In the genomic region with DNA sequence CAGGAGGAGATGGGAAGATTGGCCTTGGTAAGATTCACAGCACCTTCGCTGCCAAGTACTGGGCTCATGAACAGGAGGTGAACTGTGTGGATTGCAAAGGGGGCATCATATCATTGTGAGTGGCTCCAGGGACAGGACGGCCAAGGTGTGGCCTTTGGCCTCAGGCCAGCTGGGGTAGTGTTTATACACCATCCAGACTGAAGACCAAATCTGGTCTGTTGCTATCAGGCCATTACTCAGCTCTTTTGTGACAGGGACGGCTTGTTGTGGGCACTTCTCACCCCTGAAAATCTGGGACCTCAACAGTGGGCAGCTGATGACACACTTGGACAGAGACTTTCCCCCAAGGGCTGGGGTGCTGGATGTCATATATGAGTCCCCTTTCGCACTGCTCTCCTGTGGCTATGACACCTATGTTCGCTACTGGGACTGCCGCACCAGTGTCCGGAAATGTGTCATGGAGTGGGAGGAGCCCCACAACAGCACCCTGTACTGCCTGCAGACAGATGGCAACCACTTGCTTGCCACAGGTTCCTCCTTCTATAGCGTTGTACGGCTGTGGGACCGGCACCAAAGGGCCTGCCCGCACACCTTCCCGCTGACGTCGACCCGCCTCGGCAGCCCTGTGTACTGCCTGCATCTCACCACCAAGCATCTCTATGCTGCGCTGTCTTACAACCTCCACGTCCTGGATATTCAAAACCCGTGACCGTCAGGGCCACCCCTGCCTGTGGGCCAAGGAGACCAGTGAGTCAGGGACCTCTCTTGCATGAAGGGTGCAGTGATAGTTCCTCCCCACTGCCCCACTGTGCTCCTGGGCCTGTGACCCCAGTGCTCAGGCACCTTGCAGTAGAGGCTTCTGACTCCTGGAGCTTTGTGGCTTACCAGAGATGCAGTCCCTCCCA, we compare ENCODE assay signal across 10 cellular contexts.
A peak's percentile ranks its signal among the peaks of the same experiment; 100 is the strongest.
DNase-seq lines count a peak whose midpoint lies in the region; ATAC-seq and TF ChIP-seq lines count a peak whose summit lies in the region.
"Had no signal": no experiment of that assay in that cellular context is flagged by ENCODE, and none has a peak within 500 bp of the region (broad histone marks: within the 10 kb centered on the region; RNA-seq: fewer than 3 reads in every experiment).

No MANE protein-coding gene starts in this region.

- TF ChIP-seq EP300 in gastroesophageal sphincter (IDR thresholded peaks at IDR 0.05) = no peak

- H3K4me1 ChIP-seq in right lobe of liver = peaks cover 0 to 16% (median 4%) of the 10 kb centered on the region in 4 donors
- H3K4me1 ChIP-seq in thyroid gland = peaks cover 26 to 39% of the 10 kb centered on the region in 2 donors
- peaks cover 0 to 14% (median 0%) of the 10 kb centered on the region in 3 donors for H3K4me1 ChIP-seq in gastroesophageal sphincter

- DNase-seq in activated CD8-positive, alpha-beta memory T cell treated with anti-CD3 and anti-CD28 coated beads for 1 hour (ENCODE audit: extremely low read depth in 1 of 2, low read depth in 1 of 2) = peak; percentile 30 to 31
- no peak for DNase-seq in activated CD8-positive, alpha-beta memory T cell treated with anti-CD3 and anti-CD28 coated beads, Interleukin-2, amount 50 U/mL, for 48 hours
- peak; percentile 10 for DNase-seq in activated T-helper 9 cell treated with anti-CD3 and anti-CD28 coated beads, Interleukin-2, amount 50 U/mL, for 16 hours (ENCODE audit: low read depth)
- DNase-seq in right lobe of liver (no peak), thyroid gland (no peak), NCI-H524 treated with DMSO at 0.1 percent for 48 hours (lab: John Stamatoyannopoulos, UW) (no peak), AG08395 (ENCODE audit: low spot score) (no peak)
- DNase-seq: trophoblast cell had no signal

- intact Hi-C loops in right lobe of liver (cut with DNase I) = no loop called here
- intact Hi-C loops in thyroid gland (cut with DNase I) = no loop called here

- H3K9me3 ChIP-seq in right lobe of liver = no peaks in the 10 kb centered on the region
- no peaks in the 10 kb centered on the region for H3K9me3 ChIP-seq in thyroid gland
- H3K9me3 ChIP-seq in gastroesophageal sphincter = no peaks in the 10 kb centered on the region

- 38% methylated on average over 2 of the region's 20 CpGs for WGBS in right lobe of liver (ENCODE audit: insufficient coverage, low coverage, low lambda C conversion rate, missing lambda C conversion rate)
- WGBS in thyroid gland, 2 donors = 87 to 90% methylated on average over 6 to 20 of the region's 20 CpGs
- 86 to 89% methylated on average over 12 to 14 of the region's 20 CpGs for WGBS in gastroesophageal sphincter (ENCODE audit: low coverage in 1 of 2), 2 donors

- ATAC-seq in right lobe of liver (peak; percentile 16 to 42 (median 19)), gastroesophageal sphincter (no peak)

- TF ChIP-seq POLR2A in right lobe of liver (IDR thresholded peaks at IDR 0.05) (no peak), thyroid gland (IDR thresholded peaks at IDR 0.05) (no peak), gastroesophageal sphincter (IDR thresholded peaks at IDR 0.05) (no peak)

- no peak overlapping the region for H3K4me3 ChIP-seq in right lobe of liver
- H3K4me3 ChIP-seq in thyroid gland (replicated peaks in 1 of 3) = no peak overlapping the region
- H3K4me3 ChIP-seq in gastroesophageal sphincter = no peak overlapping the region
- H3K4me3 ChIP-seq: SK-N-MC had no signal

- H3K27ac ChIP-seq in right lobe of liver (peak overlapping the region; percentile 63 to 83 (median 81)), thyroid gland (peak overlapping the region in 2 of 3 donors; percentile 75 to 83), gastroesophageal sphincter (peak overlapping the region in 1 of 4 donors; percentile 47)
- H3K27ac ChIP-seq: SK-N-MC had no signal

- H3K36me3 ChIP-seq in right lobe of liver = peaks cover 0 to 21% (median 8%) of the 10 kb centered on the region in 4 donors
- H3K36me3 ChIP-seq in thyroid gland = peaks cover 15 to 16% of the 10 kb centered on the region in 2 donors
- peaks cover 0 to 87% of the 10 kb centered on the region in 2 donors for H3K36me3 ChIP-seq in gastroesophageal sphincter

- TF ChIP-seq CTCF in right lobe of liver (IDR thresholded peaks at IDR 0.05) (no peak), thyroid gland (IDR thresholded peaks at IDR 0.05) (no peak), gastroesophageal sphincter (IDR thresholded peaks at IDR 0.05) (no peak)

- H3K27me3 ChIP-seq in right lobe of liver (no peaks in the 10 kb centered on the region), thyroid gland (no peaks in the 10 kb centered on the region), gastroesophageal sphincter (no peaks in the 10 kb centered on the region)

Comparison
In these comparisons a context has a peak if more than half of its experiments do, and no peak if none do; other contexts are left out.
1. DNase-seq: peak in activated CD8-positive, alpha-beta memory T cell treated with anti-CD3 and anti-CD28 coated beads for 1 hour (2 of 2) and activated T-helper 9 cell treated with anti-CD3 and anti-CD28 coated beads, Interleukin-2, amount 50 U/mL, for 16 hours (single experiment); none in activated CD8-positive, alpha-beta memory T cell treated with anti-CD3 and anti-CD28 coated beads, Interleukin-2, amount 50 U/mL, for 48 hours (single experiment), right lobe of liver (0 of 3), thyroid gland (0 of 2), NCI-H524 treated with DMSO at 0.1 percent for 48 hours (single experiment) and AG08395 (single experiment).